ENCODE assay signal across 8 cellular contexts in genomic region chr15:40593588-40594428, GRCh38. TPM values are rescaled to one million over a fixed set of nuclear protein-coding genes. Genes with fewer than 3 reads are reported as not detected.
A peak's percentile ranks its signal among the peaks of the same experiment; 100 is the strongest.
DNase-seq lines count a peak whose midpoint lies in the region; ATAC-seq, FAIRE-seq and TF ChIP-seq lines count a peak whose summit lies in the region.

Gene KNL1 (plus strand): TSS chr15:40594249. CDS start chr15:40602932, 8,683 bp downstream.

- DNase-seq in DMS79 (lab: John Stamatoyannopoulos, UW), result peak; percentile 75
- peak; percentile 96 for DNase-seq in Karpas-422
- DNase-seq in RCC 7860 (ENCODE audit: low spot score), result peak; percentile 87
- DNase-seq in activated T-cell treated with anti-CD3 and anti-CD28 coated beads, Interleukin-2, amount 50 U/mL, for 48 hours, result peak; percentile 96 to 97
- DNase-seq in esophagus muscularis mucosa (ENCODE audit: extremely low spot score), result peak; percentile 99
- DNase-seq in stimulated activated CD8-positive, alpha-beta memory T cell treated with anti-CD3 and anti-CD28 coated beads, Interleukin-7, amount 100 ng/mL, for 1 hour (ENCODE audit: low read depth in 2 of 2), result peak; percentile 73 to 79

- H3K4me3 ChIP-seq in Karpas-422 (ENCODE audit: low read length), result peak within 1 kb of the TSS; percentile 77
- H3K4me3 ChIP-seq in esophagus muscularis mucosa, result peak within 1 kb of the TSS; percentile 51 to 69 (median 58)
- peak within 1 kb of the TSS; percentile 85 to 86 for H3K4me3 ChIP-seq in muscle layer of colon (ENCODE audit: low read depth in 1 of 2, low read length in 2 of 2)

- no peak for TF ChIP-seq POLR2A in esophagus muscularis mucosa (IDR thresholded peaks at IDR 0.05; ENCODE audit: low read depth)

- H3K4me2 ChIP-seq in Karpas-422 (ENCODE audit: low read depth, low read length, poor library complexity, severe bottlenecking), result peak within 1 kb of the TSS; percentile 88

- no peaks in the 10 kb centered on the region for H3K9me2 ChIP-seq in Karpas-422 (replicated peaks; ENCODE audit: insufficient read depth, low read length)

- TF ChIP-seq CTCF in esophagus muscularis mucosa (IDR thresholded peaks at IDR 0.05), result peak in 1 of 3 experiments; percentile 8

- H3K27me3 ChIP-seq in Karpas-422 (ENCODE audit: low read length) (no peaks in the 10 kb centered on the region), esophagus muscularis mucosa (peaks cover 0 to 19% (median 0%) of the 10 kb centered on the region in 4 donors), muscle layer of colon (ENCODE audit: control insufficient read depth in 1 of 2, insufficient read depth in 2 of 2, low read length in 2 of 2) (peaks cover 0 to 4% of the 10 kb centered on the region in 2 donors)

- 3% methylated on average over 40 of the region's 41 CpGs for WGBS in esophagus muscularis mucosa

- H4K20me1 ChIP-seq in Karpas-422 (ENCODE audit: insufficient read depth, low read depth, low read length), result no peaks in the 10 kb centered on the region

- H3K27ac ChIP-seq in Karpas-422 (ENCODE audit: low read length) (peak within 1 kb of the TSS; percentile 81), esophagus muscularis mucosa (replicated peaks in 1 of 4) (peak within 1 kb of the TSS; percentile 81 to 86 (median 84)), muscle layer of colon (ENCODE audit: low read depth, low read length) (peak within 1 kb of the TSS; percentile 93)

- no peak for TF ChIP-seq EP300 in esophagus muscularis mucosa (IDR thresholded peaks at IDR 0.05)

- intact Hi-C loops in esophagus muscularis mucosa (cut with DNase I), result loop anchor here (5.0 to 10.0 kb wide), 3 partner anchors 98 to 298 kb away; partner anchors contain the start of genes BAHD1 and VPS18

- H3K79me2 ChIP-seq in Karpas-422 (ENCODE audit: low read length), result peaks cover 46% of the 10 kb centered on the region

- no peak for FAIRE-seq in RCC 7860 (lab: Jason Lieb, UNC)

- ATAC-seq in GM21825 (IDR thresholded peaks at IDR 0.05; ENCODE audit: unreplicated experiment), result peak; percentile 59

- H3K9me3 ChIP-seq in Karpas-422 (ENCODE audit: low read length), result no peaks in the 10 kb centered on the region
- H3K9me3 ChIP-seq in esophagus muscularis mucosa, result no peaks in the 10 kb centered on the region
- H3K9me3 ChIP-seq in muscle layer of colon (ENCODE audit: low read length), result no peaks in the 10 kb centered on the region

- H2AFZ ChIP-seq in Karpas-422 (ENCODE audit: low read length), result peak within 1 kb of the TSS; percentile 85

- peaks cover 39% of the 10 kb centered on the region for H3K4me1 ChIP-seq in Karpas-422 (ENCODE audit: low read length)
- H3K4me1 ChIP-seq in esophagus muscularis mucosa, result peaks cover 8 to 24% (median 14%) of the 10 kb centered on the region in 4 donors
- H3K4me1 ChIP-seq in muscle layer of colon (ENCODE audit: insufficient read depth, low read length), result peaks cover 9% of the 10 kb centered on the region

- H3K9ac ChIP-seq in Karpas-422 (ENCODE audit: low read length) (peak within 1 kb of the TSS; percentile 82), muscle layer of colon (ENCODE audit: low read length) (peak within 1 kb of the TSS; percentile 50)

- H3K36me3 ChIP-seq in Karpas-422 (ENCODE audit: insufficient read depth, low read length) (peaks cover 4% of the 10 kb centered on the region; the same call in 1 of the 2 replicates), esophagus muscularis mucosa (no peaks in the 10 kb centered on the region), muscle layer of colon (ENCODE audit: insufficient read depth, low read length) (no peaks in the 10 kb centered on the region)

RNA-seq across cellular contexts. Expression of gene KNL1, which starts in this region (rescaled TPM):
- 17.4 and 25.8 TPM in 2 replicates for total RNA-seq in Karpas-422 (2014; rRNA removed; shearing (Covaris generic); ENCODE audit: low replicate concordance)
- under 1 TPM in 3 of 4 donors, not detected in 1; 0.06 to 0.63 (median 0.17) TPM for total RNA-seq in esophagus muscularis mucosa

Comparison
In these comparisons a context has a peak if more than half of its experiments do, and no peak if none do; other contexts are left out.
1. Peak in every context shown above with its lines: DNase-seq, ATAC-seq, H3K4me3 ChIP-seq and H3K27ac ChIP-seq.
2. RNA of gene KNL1 (total RNA-seq): 17.4 to 25.8 TPM in Karpas-422; 0.06 to 0.63 TPM in esophagus muscularis mucosa; every median in the first group is over 10 times any median in the second.
3. Peak in DNase-seq, H3K4me3 ChIP-seq and H3K27ac ChIP-seq in esophagus muscularis mucosa; RNA of the gene not detected or under 1 TPM.